ENCODE assay signal across 1 cellular context in the genomic region with DNA sequence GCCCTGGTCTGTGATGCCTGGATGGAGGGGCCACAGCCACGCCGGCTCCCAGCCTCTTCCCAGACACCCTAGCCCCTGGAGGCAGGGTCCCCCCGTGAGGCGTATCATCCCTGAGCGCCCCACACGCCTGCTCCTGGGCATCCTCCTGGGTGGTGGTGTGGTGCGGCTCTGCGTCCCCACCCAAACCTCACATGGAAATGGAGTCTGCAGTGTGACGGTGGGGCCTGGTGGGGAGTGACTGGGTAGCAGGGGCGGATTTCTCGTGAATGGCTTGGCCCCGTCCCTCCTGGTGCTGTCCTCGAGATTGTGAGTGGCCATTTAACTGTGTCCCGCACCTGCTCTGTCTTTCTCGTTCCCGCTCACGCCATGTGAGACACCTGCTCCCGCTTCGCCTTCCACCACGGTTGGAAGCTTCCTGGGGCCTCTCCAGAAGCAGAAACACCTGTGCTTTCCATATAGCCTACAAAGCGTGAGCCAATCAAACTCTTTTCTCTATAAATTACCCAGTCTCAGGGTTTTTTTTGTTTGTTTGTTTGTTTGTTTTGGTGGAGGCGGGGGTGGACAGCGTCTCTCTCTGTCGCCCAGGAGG.
TF ChIP-seq lines count a peak whose summit lies in the region.

No MANE protein-coding gene starts in this region.

TF ChIP-seq in H1, 55 proteins besides CTCF, POLR2A, EP300 and RAD21 (continued from another document):
- TF ChIP-seq SP2 (IDR thresholded peaks at IDR 0.05; ENCODE audit: low read length) (no peak), CBX8 (IDR thresholded peaks at IDR 0.05; ENCODE audit: borderline replicate concordance, low read depth, low read length) (no peak), TAF1 (IDR thresholded peaks at IDR 0.05; ENCODE audit: low read depth, low read length) (no peak), SUZ12 (IDR thresholded peaks at IDR 0.05; ENCODE audit: low read length) (no peak), ZNF274 (IDR thresholded peaks at IDR 0.05; ENCODE audit: borderline replicate concordance, extremely low read depth, low read length) (no peak), TEAD4 (IDR thresholded peaks at IDR 0.05; ENCODE audit: low read depth, low read length) (no peak)
- TF ChIP-seq, protein P1, sequence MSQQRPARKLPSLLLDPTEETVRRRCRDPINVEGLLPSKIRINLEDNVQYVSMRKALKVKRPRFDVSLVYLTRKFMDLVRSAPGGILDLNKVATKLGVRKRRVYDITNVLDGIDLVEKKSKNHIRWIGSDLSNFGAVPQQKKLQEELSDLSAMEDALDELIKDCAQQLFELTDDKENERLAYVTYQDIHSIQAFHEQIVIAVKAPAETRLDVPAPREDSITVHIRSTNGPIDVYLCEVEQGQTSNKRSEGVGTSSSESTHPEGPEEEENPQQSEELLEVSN (IDR thresholded peaks at IDR 0.05): peak; percentile 76
TF ChIP-seq in H1: peak in this region for 2.
